Comparison of ENCODE assay signal across 18 cellular contexts in the genomic region with DNA sequence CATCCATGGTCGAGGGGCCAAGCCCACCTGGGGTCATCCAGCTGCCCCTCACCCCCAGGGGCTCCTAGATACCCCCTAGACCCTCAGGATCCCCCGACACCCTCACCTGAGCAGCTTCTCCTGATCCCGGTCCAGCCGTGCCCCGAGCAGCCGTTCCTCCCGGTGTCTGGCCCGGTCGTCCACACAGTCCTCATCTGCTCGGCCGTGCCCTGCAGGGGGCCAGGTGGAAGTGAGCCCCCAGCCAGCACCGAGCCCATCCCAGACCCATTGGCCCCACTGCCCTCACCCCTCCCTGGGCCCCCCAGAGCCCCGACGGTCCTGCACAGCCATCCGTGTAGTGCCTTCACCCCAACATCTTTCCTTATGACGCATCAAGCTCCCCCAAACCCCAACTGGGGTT. TPM values are rescaled to one million over a fixed set of nuclear protein-coding genes. Genes with fewer than 3 reads are reported as not detected.
A peak's percentile ranks its signal among the peaks of the same experiment; 100 is the strongest.
DNase-seq lines count a peak whose midpoint lies in the region; ATAC-seq and TF ChIP-seq lines count a peak whose summit lies in the region.
"Had no signal": no experiment of that assay in that cellular context is flagged by ENCODE, and none has a peak within 500 bp of the region (broad histone marks: within the 10 kb centered on the region; RNA-seq: fewer than 3 reads in every experiment).

No MANE protein-coding gene starts in this region.

- peak overlapping the region; percentile 56 for H3K9ac ChIP-seq in NT2/D1 (ENCODE audit: insufficient read length, low read depth)
- H3K9ac ChIP-seq: BLaER1 had no signal

- peaks cover 28% of the 10 kb centered on the region for H3K36me3 ChIP-seq in NT2/D1 (ENCODE audit: insufficient read depth, insufficient read length, low read length)

- CTCF ChIA-PET in activated CD8-positive, alpha-beta memory T cell treated with anti-CD3 and anti-CD28 coated beads, Interleukin-2, amount 10 ng/mL, durations not matched to agents 7 days and 5 days (lab: Charles Lee), result no interaction called here

- H3K9me3 Mint-ChIP-seq in brain, result no peaks in the 10 kb centered on the region
- no peaks in the 10 kb centered on the region for H3K9me3 Mint-ChIP-seq in nephron
- H3K9me3 Mint-ChIP-seq in osteocyte (ENCODE audit: unreplicated experiment), result no peaks in the 10 kb centered on the region
- H3K9me3 Mint-ChIP-seq in activated CD8-positive, alpha-beta memory T cell treated with anti-CD3 and anti-CD28 coated beads, Interleukin-2, amount 10 ng/mL, durations not matched to agents 7 days and 5 days (ENCODE audit: low read depth), result no peaks in the 10 kb centered on the region

- no peaks in the 10 kb centered on the region for H3K27me3 Mint-ChIP-seq in brain
- H3K27me3 Mint-ChIP-seq in nephron (ENCODE audit: low read depth), result no peaks in the 10 kb centered on the region
- no peaks in the 10 kb centered on the region for H3K27me3 Mint-ChIP-seq in osteocyte (ENCODE audit: unreplicated experiment)
- H3K27me3 Mint-ChIP-seq in activated CD8-positive, alpha-beta memory T cell treated with anti-CD3 and anti-CD28 coated beads, Interleukin-2, amount 10 ng/mL, durations not matched to agents 7 days and 5 days, result no peaks in the 10 kb centered on the region
- H3K27me3 Mint-ChIP-seq: CD4-positive, CD25-positive, alpha-beta regulatory T cell had no signal

- no peak for ATAC-seq in activated CD8-positive, alpha-beta memory T cell treated with anti-CD3 and anti-CD28 coated beads, Interleukin-2, amount 10 ng/mL, durations not matched to agents 7 days and 5 days
- ATAC-seq in HG03442 (IDR thresholded peaks at IDR 0.05; ENCODE audit: unreplicated experiment), result no peak
- no peak for ATAC-seq in HG03457 (IDR thresholded peaks at IDR 0.05; ENCODE audit: unreplicated experiment)

- peaks cover 17% of the 10 kb centered on the region for H3K4me1 ChIP-seq in NT2/D1 (ENCODE audit: insufficient read depth, insufficient read length)

- H3K9me3 ChIP-seq in NT2/D1 (ENCODE audit: insufficient read depth, low read length), result no peaks in the 10 kb centered on the region
- H3K9me3 ChIP-seq: BLaER1, MG63 had no signal

- H3K36me3 Mint-ChIP-seq in brain, result peaks cover 56% of the 10 kb centered on the region
- peaks cover 29% of the 10 kb centered on the region for H3K36me3 Mint-ChIP-seq in nephron (ENCODE audit: low read depth)
- peaks cover 19% of the 10 kb centered on the region for H3K36me3 Mint-ChIP-seq in osteocyte (ENCODE audit: unreplicated experiment)
- H3K36me3 Mint-ChIP-seq in activated CD8-positive, alpha-beta memory T cell treated with anti-CD3 and anti-CD28 coated beads, Interleukin-2, amount 10 ng/mL, durations not matched to agents 7 days and 5 days, result peaks cover 14% of the 10 kb centered on the region

- no peak overlapping the region for H3K4me3 ChIP-seq in NT2/D1 (ENCODE audit: insufficient read length, low read depth)
- H3K4me3 ChIP-seq: BLaER1, MG63 had no signal

- DNase-seq in NT2/D1 (ENCODE audit: low read depth, low spot score), result no peak
- no peak for DNase-seq in osteocyte (ENCODE audit: extremely low spot score, unreplicated experiment)
- no peak for DNase-seq in NCI-H2081 treated with DMSO at 0.1 percent for 48 hours (lab: John Stamatoyannopoulos, UW)
- no peak for DNase-seq in activated CD8-positive, alpha-beta memory T cell treated with anti-CD3 and anti-CD28 coated beads, Interleukin-2, amount 10 ng/mL, durations not matched to agents 7 days and 5 days
- DNase-seq: CD4-positive, CD25-positive, alpha-beta regulatory T cell; DMS53; KG1; NCI-H1105 treated with DMSO at 0.1 percent for 48 hours; NCI-H2029; NCI-H446 treated with DMSO at 0.1 percent for 48 hours; NCI-H526; SHP77 treated with DMSO at 0.1 percent for 48 hours had no signal

- TF ChIP-seq CTCF in brain (conservative IDR thresholded peaks at IDR 0.05), result no peak
- TF ChIP-seq CTCF in nephron (IDR thresholded peaks at IDR 0.05; ENCODE audit: unreplicated experiment in 3 of 3), result no peak
- TF ChIP-seq CTCF in osteocyte (IDR thresholded peaks at IDR 0.05), result no peak

- H3K4me3 Mint-ChIP-seq in brain (no peak overlapping the region), nephron (no peak overlapping the region), osteocyte (ENCODE audit: unreplicated experiment) (no peak overlapping the region)
- no peak overlapping the region for H3K4me3 Mint-ChIP-seq in activated CD8-positive, alpha-beta memory T cell treated with anti-CD3 and anti-CD28 coated beads, Interleukin-2, amount 10 ng/mL, durations not matched to agents 7 days and 5 days
- H3K4me3 Mint-ChIP-seq: CD4-positive, CD25-positive, alpha-beta regulatory T cell had no signal

- no peaks in the 10 kb centered on the region for H3K27me3 ChIP-seq in NT2/D1 (ENCODE audit: insufficient read depth, insufficient read length)
- H3K27me3 ChIP-seq: BLaER1, MG63 had no signal

- H3K4me1 Mint-ChIP-seq in brain, result peaks cover 29% of the 10 kb centered on the region
- peaks cover 9% of the 10 kb centered on the region for H3K4me1 Mint-ChIP-seq in nephron
- H3K4me1 Mint-ChIP-seq in osteocyte (ENCODE audit: unreplicated experiment), result peaks cover 12% of the 10 kb centered on the region
- peaks cover 17% of the 10 kb centered on the region for H3K4me1 Mint-ChIP-seq in activated CD8-positive, alpha-beta memory T cell treated with anti-CD3 and anti-CD28 coated beads, Interleukin-2, amount 10 ng/mL, durations not matched to agents 7 days and 5 days

- peak overlapping the region in 3 of 5 experiments; percentile 50 to 81 (median 78) for H3K27ac Mint-ChIP-seq in brain
- peak overlapping the region in 2 of 3 experiments; percentile 33 to 35 for H3K27ac Mint-ChIP-seq in nephron
- peak overlapping the region; percentile 83 for H3K27ac Mint-ChIP-seq in osteocyte (ENCODE audit: unreplicated experiment)
- no peak overlapping the region for H3K27ac Mint-ChIP-seq in activated CD8-positive, alpha-beta memory T cell treated with anti-CD3 and anti-CD28 coated beads, Interleukin-2, amount 10 ng/mL, durations not matched to agents 7 days and 5 days

RNA-seq across cellular contexts. Expression of a gene that starts 45.8 kb away (rescaled TPM):
- polyA plus RNA-seq in brain (ENCODE audit: insufficient read depth, low read depth, low replicate concordance), result 36.8 TPM
- 198 and 208 TPM in 2 replicates for total RNA-seq in osteocyte
- total RNA-seq in activated CD8-positive, alpha-beta memory T cell treated with anti-CD3 and anti-CD28 coated beads, Interleukin-2, amount 10 ng/mL, durations not matched to agents 7 days and 5 days, result 10 to 100 TPM; 64.0 to 65.7 TPM
